ENCODE assay signal across 8 cellular contexts in genomic region chr10:48608279-48608681, GRCh38. TPM values are rescaled to one million over a fixed set of nuclear protein-coding genes. Genes with fewer than 3 reads are reported as not detected.
DNase-seq lines count a peak whose midpoint lies in the region; ATAC-seq and TF ChIP-seq lines count a peak whose summit lies in the region.

No MANE protein-coding gene starts in this region.

- no peaks in the 10 kb centered on the region for H3K9me3 Mint-ChIP-seq in brain

- H3K27me3 ChIP-seq in lung (ENCODE audit: control insufficient read depth, insufficient read depth) (peaks cover 6% of the 10 kb centered on the region), vagina (no peaks in the 10 kb centered on the region)

- no peak overlapping the region for H3K4me3 Mint-ChIP-seq in brain

- ATAC-seq in GM18907 (IDR thresholded peaks at IDR 0.05; ENCODE audit: unreplicated experiment) (peak; percentile 81), HG03045 (IDR thresholded peaks at IDR 0.05; ENCODE audit: unreplicated experiment) (peak; percentile 59), lung (ENCODE audit: insufficient read depth, low FRiP score) (peak; percentile 65)

- H3K9me3 ChIP-seq in lung (ENCODE audit: control insufficient read depth in 2 of 2, insufficient read depth in 1 of 2, low read length in 1 of 2) (no peaks in the 10 kb centered on the region), vagina (no peaks in the 10 kb centered on the region)

- no peaks in the 10 kb centered on the region for H3K36me3 ChIP-seq in lung (ENCODE audit: control insufficient read depth in 2 of 2, insufficient read depth in 2 of 2, low read length in 2 of 2)
- H3K36me3 ChIP-seq in vagina: no peaks in the 10 kb centered on the region

- no peaks in the 10 kb centered on the region for H3K36me3 Mint-ChIP-seq in brain

- H3K27ac ChIP-seq in lung (ENCODE audit: low read depth in 1 of 2, low read length in 1 of 2) (no peak overlapping the region), vagina (no peak overlapping the region)

- no peak overlapping the region for H3K27ac Mint-ChIP-seq in brain

- intact Hi-C loops in vagina (cut with DNase I): no loop called here

- H3K4me3 ChIP-seq in lung (no peak overlapping the region), vagina (no peak overlapping the region)

- 62 to 72% methylated on average over 3 of the region's 3 CpGs for WGBS in lung, 2 donors

- DNase-seq in DMS53 (lab: John Stamatoyannopoulos, UW) (peak; percentile 72), NCI-H774 (lab: John Stamatoyannopoulos, UW) (peak; percentile 33), lung (ENCODE audit: low spot score) (peak; percentile 29), vagina (ENCODE audit: extremely low spot score in 2 of 2) (peak; percentile 76 to 92), NCI-H2029 (lab: John Stamatoyannopoulos, UW) (no peak)

- peaks cover 4% of the 10 kb centered on the region for H3K4me1 Mint-ChIP-seq in brain

- no peak for TF ChIP-seq POLR2A in vagina (IDR thresholded peaks at IDR 0.05)

- H3K27me3 Mint-ChIP-seq in brain: peaks cover 31% of the 10 kb centered on the region

- no peaks in the 10 kb centered on the region for H3K4me1 ChIP-seq in lung (ENCODE audit: control insufficient read depth in 2 of 2, insufficient read depth in 2 of 2, low read length in 2 of 2)
- H3K4me1 ChIP-seq in vagina: peaks cover 16% of the 10 kb centered on the region

- peak; percentile 17 to 49 for TF ChIP-seq CTCF in brain (conservative IDR thresholded peaks at IDR 0.05)
- TF ChIP-seq CTCF in lung (IDR thresholded peaks at IDR 0.05; ENCODE audit: control extremely low read depth, extremely low read depth): no peak
- TF ChIP-seq CTCF in vagina (IDR thresholded peaks at IDR 0.05): no peak

RNA-seq across cellular contexts. Expression of gene ARHGAP22, which starts 3.4 kb away (rescaled TPM):
- polyA plus RNA-seq in brain (ENCODE audit: insufficient read depth, low read depth, low replicate concordance) (8.7 TPM), lung (1 to 10 TPM; 3.2 to 3.3 TPM)
- total RNA-seq in lung (1 to 10 TPM; 4.9 to 6.9 TPM), vagina (3.2 TPM)

Comparison
In these comparisons a context has a peak if more than half of its experiments do, and no peak if none do; other contexts are left out.
1. CTCF ChIP-seq: peak in brain (2 of 2); none in lung (single experiment) and vagina (0 of 3).
2. Peak in every context shown above with its lines, with median percentiles within 50 percentile points of each other: ATAC-seq.